ENCODE assay signal across 16 cellular contexts in the genomic region with DNA sequence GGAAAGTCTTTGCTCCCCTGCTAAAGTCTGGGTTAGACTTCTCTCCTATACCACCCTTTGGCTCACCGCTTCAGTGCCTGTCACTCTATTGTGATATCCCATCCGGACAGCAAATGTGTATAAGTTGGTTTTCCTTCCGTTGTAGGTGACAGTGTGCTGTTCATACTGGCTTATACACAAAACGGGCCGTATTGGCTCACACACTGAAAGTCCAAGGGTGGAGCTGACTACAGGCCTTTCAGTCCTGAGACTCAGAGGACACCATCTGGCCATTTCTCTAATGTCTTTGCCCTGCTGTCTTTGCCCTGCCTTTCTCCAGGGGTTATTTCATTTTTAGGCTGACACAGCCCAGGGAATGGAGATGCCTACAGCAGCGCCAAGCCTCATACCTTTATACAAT.
"Had no signal": no experiment of that assay in that cellular context is flagged by ENCODE, and none has a peak within 500 bp of the region (broad histone marks: within the 10 kb centered on the region; RNA-seq: fewer than 3 reads in every experiment).

No MANE protein-coding gene starts in this region.

- H3K4me1 ChIP-seq: gastrocnemius medialis, heart right ventricle, spleen, upper lobe of right lung had no signal

- H3K4me3 Mint-ChIP-seq: activated CD4-positive, alpha-beta T cell treated with anti-CD3 and anti-CD28 coated beads for 36 hours; activated naive CD8-positive, alpha-beta T cell; immature natural killer cell; natural killer cell treated with Interleukin-12 subunit alpha and Interleukin-12 subunit beta and Interleukin-15 and Interleukin-18, amount 100 ng/mL, for 72 hours; stimulated activated memory B cell treated with anti-CD40 and anti-IgM and Interleukin-4, amounts not matched to agents 10 μg/mL and 1 μg/mL and 100 μg/mL, for 72 hours; T-helper 2 cell treated with Interferon-gamma antibody and Interleukin-4, amounts not matched to agents 5 μg/mL and 100 μg/mL, for 36 hours had no signal

- ATAC-seq: activated CD4-positive, alpha-beta T cell treated with anti-CD3 and anti-CD28 coated beads for 36 hours; gastrocnemius medialis; heart right ventricle; natural killer cell treated with Interleukin-12 subunit alpha and Interleukin-12 subunit beta and Interleukin-15 and Interleukin-18, amount 100 ng/mL, for 72 hours; stimulated activated memory B cell treated with anti-CD40 and anti-IgM and Interleukin-4, amounts not matched to agents 10 μg/mL and 1 μg/mL and 100 μg/mL, for 72 hours; upper lobe of right lung had no signal

- H3K27me3 ChIP-seq: cardiac muscle cell, gastrocnemius medialis, heart right ventricle, neutrophil, spleen, upper lobe of right lung had no signal

- H3K9me3 ChIP-seq: neutrophil, thoracic aorta, upper lobe of right lung had no signal

- H3K9me3 Mint-ChIP-seq: natural killer cell treated with Interleukin-12 subunit alpha and Interleukin-12 subunit beta and Interleukin-15 and Interleukin-18, amount 100 ng/mL, for 72 hours had no signal

- DNase-seq: activated CD4-positive, alpha-beta T cell treated with anti-CD3 and anti-CD28 coated beads for 36 hours; activated CD4-positive, alpha-beta T cell treated with anti-CD3 and anti-CD28 coated beads, Interleukin-2, amount 50 U/mL, for 48 hours; activated gamma-delta T cell treated with Interleukin-2 at 50 U/mL for 16 hours; gastrocnemius medialis; heart right ventricle; immature natural killer cell; spleen; stimulated activated CD4-positive, alpha-beta T cell treated with anti-CD3 and anti-CD28 coated beads, Interleukin-4, amount 100 ng/mL, for 4 hours; upper lobe of right lung had no signal

- H3K4me3 ChIP-seq: cardiac muscle cell, heart right ventricle, spleen, thoracic aorta, upper lobe of right lung had no signal

- H3K27ac Mint-ChIP-seq: activated CD4-positive, alpha-beta T cell treated with anti-CD3 and anti-CD28 coated beads for 36 hours; activated naive CD8-positive, alpha-beta T cell; immature natural killer cell; natural killer cell treated with Interleukin-12 subunit alpha and Interleukin-12 subunit beta and Interleukin-15 and Interleukin-18, amount 100 ng/mL, for 72 hours; stimulated activated memory B cell treated with anti-CD40 and anti-IgM and Interleukin-4, amounts not matched to agents 10 μg/mL and 1 μg/mL and 100 μg/mL, for 72 hours; T-helper 2 cell treated with Interferon-gamma antibody and Interleukin-4, amounts not matched to agents 5 μg/mL and 100 μg/mL, for 36 hours had no signal

- H3K36me3 Mint-ChIP-seq: immature natural killer cell; natural killer cell treated with Interleukin-12 subunit alpha and Interleukin-12 subunit beta and Interleukin-15 and Interleukin-18, amount 100 ng/mL, for 72 hours had no signal

- H3K36me3 ChIP-seq: cardiac muscle cell, gastrocnemius medialis, heart right ventricle, neutrophil, spleen, thoracic aorta, upper lobe of right lung had no signal

- H3K27ac ChIP-seq: cardiac muscle cell, gastrocnemius medialis, heart right ventricle, neutrophil, spleen, thoracic aorta, upper lobe of right lung had no signal

- H3K27me3 Mint-ChIP-seq: activated naive CD8-positive, alpha-beta T cell had no signal

- H3K4me1 Mint-ChIP-seq: activated CD4-positive, alpha-beta T cell treated with anti-CD3 and anti-CD28 coated beads for 36 hours; immature natural killer cell; stimulated activated memory B cell treated with anti-CD40 and anti-IgM and Interleukin-4, amounts not matched to agents 10 μg/mL and 1 μg/mL and 100 μg/mL, for 72 hours had no signal
